In genomic region chr2:230680463-230681195, GRCh38 we compare ENCODE assay signal across 1 cellular context.
TF ChIP-seq lines count a peak whose summit lies in the region.

No MANE protein-coding gene starts in this region.

TF ChIP-seq in HepG2, 621 proteins besides CTCF, POLR2A, EP300 and RAD21:
- TF ChIP-seq STAG1 (CRISPR knock-in tag; IDR thresholded peaks at IDR 0.05) = peak; percentile 19; the same call in 1 of the 2 replicates
- peak; percentile 41; the same call in 1 of the 2 replicates for TF ChIP-seq SMC3 (IDR thresholded peaks at IDR 0.05; ENCODE audit: low read length)
- no peak for TF ChIP-seq GABPB1 (CRISPR knock-in tag; IDR thresholded peaks at IDR 0.05)
- TF ChIP-seq NR3C1 (CRISPR knock-in tag; IDR thresholded peaks at IDR 0.05) = no peak
- TF ChIP-seq SKIL (CRISPR knock-in tag; IDR thresholded peaks at IDR 0.05; ENCODE audit: borderline replicate concordance) = no peak
